ENCODE assay signal across 1 cellular context in genomic region chr6:33822575-33823395, GRCh38.
A peak's percentile ranks its signal among the peaks of the same experiment; 100 is the strongest.
TF ChIP-seq lines count a peak whose summit lies in the region.

No MANE protein-coding gene starts in this region.

TF ChIP-seq in HepG2, 621 proteins besides CTCF, POLR2A, EP300 and RAD21 (continued from another document and continues in another):
- TF ChIP-seq PATZ1 (CRISPR knock-in tag; IDR thresholded peaks at IDR 0.05) (no peak), KDM5A (IDR thresholded peaks at IDR 0.05; ENCODE audit: borderline replicate concordance, low read length) (no peak), PBX3 (CRISPR knock-in tag; IDR thresholded peaks at IDR 0.05; ENCODE audit: borderline replicate concordance) (no peak), ARNT (IDR thresholded peaks at IDR 0.05) (no peak), ZNF879 (CRISPR knock-in tag; IDR thresholded peaks at IDR 0.05) (no peak), IKZF1 (IDR thresholded peaks at IDR 0.05) (no peak), RFX5 (IDR thresholded peaks at IDR 0.05; ENCODE audit: low read depth, low read length) (no peak), ZNF382 (CRISPR knock-in tag; IDR thresholded peaks at IDR 0.05; ENCODE audit: borderline replicate concordance) (no peak), ZC3H4 (CRISPR knock-in tag; IDR thresholded peaks at IDR 0.05; ENCODE audit: borderline replicate concordance) (no peak), XRCC5 (optimal IDR thresholded peaks at IDR 0.05; ENCODE audit: low read length) (peak; percentile 48), HOXA5 (CRISPR knock-in tag; IDR thresholded peaks at IDR 0.05) (no peak), ZNF263 (CRISPR knock-in tag; IDR thresholded peaks at IDR 0.05) (peak; percentile 37; the same call in 1 of the 2 replicates), ZNF33A (CRISPR knock-in tag; IDR thresholded peaks at IDR 0.05; ENCODE audit: borderline replicate concordance) (no peak), ZNF569 (CRISPR knock-in tag; IDR thresholded peaks at IDR 0.05; ENCODE audit: borderline replicate concordance) (no peak), AHDC1 (CRISPR knock-in tag; IDR thresholded peaks at IDR 0.05; ENCODE audit: borderline replicate concordance) (no peak), ZNF687 (CRISPR knock-in tag; IDR thresholded peaks at IDR 0.05) (no peak), MIXL1 (CRISPR knock-in tag; IDR thresholded peaks at IDR 0.05) (no peak), PCBP2 (optimal IDR thresholded peaks at IDR 0.05; ENCODE audit: low read depth, low read length, poor library complexity, severe bottlenecking) (no peak), KLF11 (CRISPR knock-in tag; IDR thresholded peaks at IDR 0.05) (no peak), ZNF546 (CRISPR knock-in tag; conservative IDR thresholded peaks at IDR 0.05) (no peak), HNF1B (CRISPR knock-in tag; IDR thresholded peaks at IDR 0.05) (no peak), JUND (CRISPR knock-in tag; IDR thresholded peaks at IDR 0.05) (no peak), ZNF10 (CRISPR knock-in tag; IDR thresholded peaks at IDR 0.05; ENCODE audit: borderline replicate concordance, low read depth) (no peak), BORCS8-MEF2B (CRISPR knock-in tag; IDR thresholded peaks at IDR 0.05) (no peak), ZXDC (CRISPR knock-in tag; IDR thresholded peaks at IDR 0.05) (no peak), RBM39 (IDR thresholded peaks at IDR 0.05; ENCODE audit: low read depth, low read length, poor library complexity, severe bottlenecking) (peak; percentile 44), KLF6 (CRISPR knock-in tag; IDR thresholded peaks at IDR 0.05) (no peak), THAP7 (CRISPR knock-in tag; IDR thresholded peaks at IDR 0.05) (no peak), ZNF264 (CRISPR knock-in tag; IDR thresholded peaks at IDR 0.05) (no peak), FOXP4 (CRISPR knock-in tag; IDR thresholded peaks at IDR 0.05) (no peak), ZNF430 (CRISPR knock-in tag; IDR thresholded peaks at IDR 0.05) (no peak), ZSCAN9 (CRISPR knock-in tag; IDR thresholded peaks at IDR 0.05; ENCODE audit: borderline replicate concordance) (no peak), USF2 (IDR thresholded peaks at IDR 0.05; ENCODE audit: low read depth, low read length) (peak; percentile 39; the same call in 1 of the 2 replicates), USF2 (CRISPR knock-in tag; IDR thresholded peaks at IDR 0.05; ENCODE audit: borderline replicate concordance) (peak; percentile 60; the same call in 1 of the 2 replicates), NFYB (CRISPR knock-in tag; IDR thresholded peaks at IDR 0.05) (peak; percentile 64), SP2 (CRISPR knock-in tag; IDR thresholded peaks at IDR 0.05) (peak; percentile 45; the same call in 1 of the 2 replicates), GTF3A (CRISPR knock-in tag; conservative IDR thresholded peaks at IDR 0.05) (no peak), ZNF703 (CRISPR knock-in tag; IDR thresholded peaks at IDR 0.05; ENCODE audit: borderline replicate concordance) (no peak), ZNF232 (CRISPR knock-in tag; IDR thresholded peaks at IDR 0.05; ENCODE audit: borderline replicate concordance) (no peak)
